8 cellular contexts compared by ENCODE assay signal in genomic region chr2:9002637-9003365, GRCh38. TPM values are rescaled to one million over a fixed set of nuclear protein-coding genes. Genes with fewer than 3 reads are reported as not detected.
A peak's percentile ranks its signal among the peaks of the same experiment; 100 is the strongest.
DNase-seq lines count a peak whose midpoint lies in the region; TF ChIP-seq lines count a peak whose summit lies in the region.

No MANE protein-coding gene starts in this region.

- no peak overlapping the region for H3K9ac ChIP-seq in KMS-11
- H3K9ac ChIP-seq in fibroblast of lung (ENCODE audit: insufficient read depth, low read length), result peak overlapping the region; percentile 57
- H3K9ac ChIP-seq in Karpas-422 (ENCODE audit: low read length), result no peak overlapping the region

- peaks cover 7% of the 10 kb centered on the region for H3K36me3 Mint-ChIP-seq in nephron progenitor cell (ENCODE audit: low read depth)

- peaks cover 42% of the 10 kb centered on the region for H3K4me1 Mint-ChIP-seq in nephron progenitor cell

- peak overlapping the region; percentile 89 for H3K4me3 Mint-ChIP-seq in nephron progenitor cell

- H3K36me3 ChIP-seq in KMS-11 (ENCODE audit: insufficient read depth) (no peaks in the 10 kb centered on the region), fibroblast of lung (ENCODE audit: control insufficient read depth, insufficient read depth, low read length) (no peaks in the 10 kb centered on the region), Karpas-422 (ENCODE audit: insufficient read depth, low read length) (no peaks in the 10 kb centered on the region)

- peak overlapping the region; percentile 61; the same call in 1 of the 2 replicates for H3K4me2 ChIP-seq in KMS-11
- H3K4me2 ChIP-seq in fibroblast of lung (ENCODE audit: extremely low read depth, insufficient read depth, low read length), result peak overlapping the region; percentile 74
- no peak overlapping the region for H3K4me2 ChIP-seq in Karpas-422 (ENCODE audit: low read depth, low read length, poor library complexity, severe bottlenecking)

- H3K79me2 ChIP-seq in KMS-11 (ENCODE audit: insufficient read depth, low read depth) (no peaks in the 10 kb centered on the region), fibroblast of lung (ENCODE audit: control insufficient read depth, insufficient read depth, low read length) (peaks cover 40% of the 10 kb centered on the region), Karpas-422 (ENCODE audit: low read length) (no peaks in the 10 kb centered on the region)

- H3K27me3 ChIP-seq in KMS-11 (ENCODE audit: insufficient read depth, low read depth) (no peaks in the 10 kb centered on the region), fibroblast of lung (ENCODE audit: control insufficient read depth, insufficient read depth, low read length) (no peaks in the 10 kb centered on the region), Karpas-422 (ENCODE audit: low read length) (no peaks in the 10 kb centered on the region)

- DNase-seq in NCI-H1417 (lab: John Stamatoyannopoulos, UW) (peak; percentile 69 to 76 (median 71)), NCI-H1417 treated with DMSO at 0.1 percent for 48 hours (lab: John Stamatoyannopoulos, UW) (no peak), fibroblast of lung (ENCODE audit: low read depth in 2 of 2) (peak; percentile 29 to 34), nephron progenitor cell (peak; percentile 57), Karpas-422 (no peak), NCI-H1694 treated with DMSO at 0.1 percent for 48 hours (lab: John Stamatoyannopoulos, UW) (no peak)
- DNase-seq in activated CD8-positive, alpha-beta memory T cell treated with anti-CD3 and anti-CD28 coated beads for 24 hours, result peak; percentile 65

- no peak for TF ChIP-seq CTCF in KMS-11 (conservative IDR thresholded peaks at IDR 0.05; ENCODE audit: low read depth, low read length)
- no peak for TF ChIP-seq CTCF in fibroblast of lung (conservative IDR thresholded peaks at IDR 0.05 in 1 of 2, IDR thresholded peaks at IDR 0.05 in 1 of 2; ENCODE audit: low read depth in 1 of 2, low read length in 2 of 2)
- TF ChIP-seq CTCF in nephron progenitor cell (IDR thresholded peaks at IDR 0.05), result no peak

- no peak overlapping the region for H3K27ac Mint-ChIP-seq in nephron progenitor cell

- H3K9me3 ChIP-seq in fibroblast of lung (ENCODE audit: control insufficient read depth, insufficient read depth, low read depth, low read length), result no peaks in the 10 kb centered on the region
- no peaks in the 10 kb centered on the region for H3K9me3 ChIP-seq in Karpas-422 (ENCODE audit: low read length)

- H4K20me1 ChIP-seq in KMS-11 (ENCODE audit: insufficient read depth) (no peaks in the 10 kb centered on the region), fibroblast of lung (ENCODE audit: control insufficient read depth, extremely low read depth, insufficient read depth, low read length) (no peaks in the 10 kb centered on the region), Karpas-422 (ENCODE audit: insufficient read depth, low read depth, low read length) (no peaks in the 10 kb centered on the region)

- H3K4me1 ChIP-seq in KMS-11 (ENCODE audit: low read depth, poor library complexity, severe bottlenecking) (peaks cover 9% of the 10 kb centered on the region), fibroblast of lung (ENCODE audit: control insufficient read depth, extremely low read depth, insufficient read depth, low read length) (peaks cover 2% of the 10 kb centered on the region), Karpas-422 (ENCODE audit: low read length) (no peaks in the 10 kb centered on the region)

- H3K4me3 ChIP-seq in KMS-11 (IDR thresholded peaks at IDR 0.05; ENCODE audit: insufficient read depth, low read depth, low read length) (no peak overlapping the region), fibroblast of lung (replicated peaks in 1 of 4; ENCODE audit: control extremely low read depth in 1 of 4, insufficient read depth in 1 of 4, low read depth in 3 of 4, low read length in 4 of 4) (peak overlapping the region; percentile 75 to 86 (median 80)), Karpas-422 (ENCODE audit: low read length) (no peak overlapping the region)

- H3K27ac ChIP-seq in KMS-11 (no peak overlapping the region), fibroblast of lung (ENCODE audit: insufficient read depth, low read length) (no peak overlapping the region), Karpas-422 (ENCODE audit: low read length) (no peak overlapping the region)

- H3K9me3 Mint-ChIP-seq in nephron progenitor cell, result peaks cover 10% of the 10 kb centered on the region

- peak overlapping the region; percentile 61; the same call in 1 of the 2 replicates for H2AFZ ChIP-seq in KMS-11 (ENCODE audit: low read depth)
- H2AFZ ChIP-seq in fibroblast of lung (ENCODE audit: low read length), result peak overlapping the region; percentile 59
- no peak overlapping the region for H2AFZ ChIP-seq in Karpas-422 (ENCODE audit: low read length)

- H3K9me2 ChIP-seq in Karpas-422 (replicated peaks; ENCODE audit: insufficient read depth, low read length), result no peaks in the 10 kb centered on the region

- peaks cover 11% of the 10 kb centered on the region for H3K27me3 Mint-ChIP-seq in nephron progenitor cell (ENCODE audit: low read depth, poor library complexity)

RNA-seq across cellular contexts. Expression of gene MBOAT2, which starts 0.7 kb away (rescaled TPM):
- 36.0 and 46.4 TPM in 2 replicates for total RNA-seq in fibroblast of lung
- 44.8 and 68.3 TPM in 2 replicates for polyA plus RNA-seq in fibroblast of lung
- polyA plus RNA-seq in fibroblast of lung (2012), result 32.3 and 42.0 TPM in 2 replicates
- polyA minus RNA-seq in fibroblast of lung (ENCODE audit: low replicate concordance), result 10.5 and 40.1 TPM in 2 replicates
- not detected in 2 replicates for total RNA-seq in Karpas-422 (2014; rRNA removed; shearing (Covaris generic); ENCODE audit: low replicate concordance)

Comparison
In these comparisons a context has a peak if more than half of its experiments do, and no peak if none do; other contexts are left out.
1. DNase-seq: peak in NCI-H1417 (3 of 3), activated CD8-positive, alpha-beta memory T cell treated with anti-CD3 and anti-CD28 coated beads for 24 hours (single experiment), fibroblast of lung (2 of 2) and nephron progenitor cell (single experiment); none in NCI-H1417 treated with DMSO at 0.1 percent for 48 hours (single experiment), Karpas-422 (single experiment) and NCI-H1694 treated with DMSO at 0.1 percent for 48 hours (single experiment).
2. H3K4me3 ChIP-seq: peak in fibroblast of lung (4 of 4); none in KMS-11 (single experiment) and Karpas-422 (single experiment).
3. RNA of gene MBOAT2, which starts 0.7 kb away (total RNA-seq): 36.0 to 46.4 TPM in fibroblast of lung; not detected in Karpas-422; every median in the first group is over 10 times any median in the second.